In genomic region chr6:31622678-31623077, GRCh38 we compare ENCODE assay signal across 8 cellular contexts. TPM values are rescaled to one million over a fixed set of nuclear protein-coding genes. Genes with fewer than 3 reads are reported as not detected.
DNase-seq lines count a peak whose midpoint lies in the region; ATAC-seq and TF ChIP-seq lines count a peak whose summit lies in the region.

No MANE protein-coding gene starts in this region.

- TF ChIP-seq CTCF in AG10803 (conservative IDR thresholded peaks at IDR 0.05; ENCODE audit: low read length) (no peak), astrocyte of the spinal cord (IDR thresholded peaks at IDR 0.05; ENCODE audit: low read depth, low read length) (no peak), mesothelial cell of epicardium (IDR thresholded peaks at IDR 0.05; ENCODE audit: unreplicated experiment) (no peak)

- H3K27me3 Mint-ChIP-seq in mesothelial cell of epicardium (ENCODE audit: low read depth), result no peaks in the 10 kb centered on the region

- in situ Hi-C loops in astrocyte of the spinal cord (cut with HindIII; ENCODE audit: low sequenced_read_pairs), result no loop called here

- H3K9me3 ChIP-seq in KOPT-K1 (ENCODE audit: insufficient read depth, low read length, poor library complexity, severe bottlenecking), result no peaks in the 10 kb centered on the region

- peaks cover 31% of the 10 kb centered on the region for H3K36me3 Mint-ChIP-seq in mesothelial cell of epicardium

- H3K27ac ChIP-seq in KOPT-K1 (ENCODE audit: low read depth, low read length, poor library complexity, severe bottlenecking), result peak overlapping the region; percentile 99

- H3K4me1 Mint-ChIP-seq in mesothelial cell of epicardium, result peaks cover 24% of the 10 kb centered on the region

- no peaks in the 10 kb centered on the region for H3K9me3 Mint-ChIP-seq in mesothelial cell of epicardium

- peak overlapping the region; percentile 95 for H3K27ac Mint-ChIP-seq in mesothelial cell of epicardium

- no peak for ATAC-seq in sciatic nerve

- DNase-seq in AG10803 (ENCODE audit: low read depth) (no peak), astrocyte of the spinal cord (ENCODE audit: low read depth, low spot score) (no peak), mesothelial cell of epicardium (ENCODE audit: low spot score in 2 of 2, unreplicated experiment in 2 of 2) (no peak), sciatic nerve (ENCODE audit: low spot score) (no peak), NCI-H446 treated with DMSO at 0.1 percent for 48 hours (lab: John Stamatoyannopoulos, UW) (no peak)
- no peak for DNase-seq in stimulated activated CD4-positive, alpha-beta T cell treated with anti-CD3 and anti-CD28 coated beads, Interleukin-2, amount 100 ng/mL, for 48 hours
- no peak for DNase-seq in effector CD4-positive, alpha-beta T cell

- intact Hi-C loops in sciatic nerve (cut with DNase I), result no loop called here

- H3K36me3 ChIP-seq in KOPT-K1 (ENCODE audit: insufficient read depth, low read length), result peaks cover 62% of the 10 kb centered on the region

- peak overlapping the region; percentile 92 for H3K4me3 ChIP-seq in AG10803 (ENCODE audit: low read length)
- H3K4me3 ChIP-seq in astrocyte of the spinal cord (ENCODE audit: low read depth, low read length), result peak overlapping the region; percentile 61

- H3K4me3 Mint-ChIP-seq in mesothelial cell of epicardium, result peak overlapping the region; percentile 81

RNA-seq across cellular contexts. Expression of gene PRRC2A, which starts 2.2 kb away (rescaled TPM):
- total RNA-seq in mesothelial cell of epicardium (273 to 290 TPM (median 288 TPM) in 3 replicates), sciatic nerve (166 TPM)

RNA-seq across cellular contexts. Expression of gene AIF1, which starts 7.6 kb away (rescaled TPM):
- total RNA-seq in mesothelial cell of epicardium (5.1 to 6.0 TPM (median 5.1 TPM) in 3 replicates), sciatic nerve (50.6 TPM)

RNA-seq across cellular contexts. Expression of gene BAG6, which starts 29.8 kb away (rescaled TPM):
- 327 to 338 TPM (median 338 TPM) in 3 replicates for total RNA-seq in mesothelial cell of epicardium
- 201 TPM for total RNA-seq in sciatic nerve

RNA-seq across cellular contexts. Expression of gene NCR3, which starts 29.9 kb away (rescaled TPM):
- not detected in 3 replicates for total RNA-seq in mesothelial cell of epicardium
- 1.1 TPM for total RNA-seq in sciatic nerve

RNA-seq across cellular contexts. Expression of gene APOM, which starts 33.0 kb away (rescaled TPM):
- total RNA-seq in mesothelial cell of epicardium, result 2.4 to 3.4 TPM (median 3.1 TPM) in 3 replicates
- total RNA-seq in sciatic nerve, result 0.53 TPM
